Comparison of ENCODE assay signal across 7 cellular contexts in the genomic region with DNA sequence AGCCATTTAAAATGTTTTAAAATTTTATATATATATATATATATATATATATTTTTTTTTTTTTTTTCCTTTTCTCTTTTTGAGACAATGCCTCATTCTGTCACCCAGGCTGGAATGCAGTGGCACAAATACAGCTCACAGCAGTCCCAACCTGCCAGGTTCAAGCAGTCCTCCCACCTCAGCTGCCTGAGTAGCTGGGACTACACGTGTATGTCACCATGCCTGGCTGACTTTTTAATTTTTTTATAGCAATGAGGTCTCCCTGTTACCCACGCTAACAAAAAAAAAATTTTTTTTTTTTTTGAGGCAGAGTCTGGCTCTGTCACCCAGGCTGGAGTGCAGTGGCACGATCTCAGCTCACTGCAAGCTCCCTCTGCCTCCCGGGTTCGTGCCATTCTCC. TPM values are rescaled to one million over a fixed set of nuclear protein-coding genes. Genes with fewer than 3 reads are reported as not detected.
DNase-seq lines count a peak whose midpoint lies in the region; ATAC-seq, FAIRE-seq and TF ChIP-seq lines count a peak whose summit lies in the region.
"Not testable (repeated sequence)": the region's sequence is repeated elsewhere in the genome, so short reads cannot be mapped to it uniquely, and the experiment has no call there.

No MANE protein-coding gene starts in this region.

- not testable (repeated sequence) for TF ChIP-seq EP300 in HepG2 (IDR thresholded peaks at IDR 0.05; ENCODE audit: low read depth in 2 of 2, low read length in 2 of 2); HepG2 (CRISPR knock-in tag; IDR thresholded peaks at IDR 0.05; ENCODE audit: borderline replicate concordance)

- BruUV-seq in IMR-90 (replicated peaks; lab: Mats Ljungman, UMichigan); HepG2 (replicated peaks; lab: Mats Ljungman, UMichigan): not testable (repeated sequence)

- not testable (repeated sequence) for H3K9me3 ChIP-seq in IMR-90 (ENCODE audit: control insufficient read depth, insufficient read depth, low read length); HepG2 (ENCODE audit: low read length); smooth muscle cell (replicated peaks; ENCODE audit: low read depth)

- not testable (repeated sequence) for H3K27me3 Mint-ChIP-seq in activated T-cell treated with anti-CD3 and anti-CD28 coated beads, Interleukin-2, amount 50 U/mL, for 72 hours (ENCODE audit: low read depth); central memory CD8-positive, alpha-beta T cell; osteocyte (ENCODE audit: unreplicated experiment)

- not testable (repeated sequence) for H2BK15ac ChIP-seq in IMR-90 (ENCODE audit: low read depth, low read length)

- peak overlapping the region; percentile 57 for H3K27ac Mint-ChIP-seq in activated T-cell treated with anti-CD3 and anti-CD28 coated beads, Interleukin-2, amount 50 U/mL, for 72 hours
- peak overlapping the region; percentile 58 for H3K27ac Mint-ChIP-seq in central memory CD8-positive, alpha-beta T cell (ENCODE audit: low read depth)
- peak overlapping the region; percentile 31 for H3K27ac Mint-ChIP-seq in osteocyte (ENCODE audit: unreplicated experiment)

- H3K4me1 ChIP-seq in ACC112 (ENCODE audit: control insufficient read depth, insufficient read depth, low read length, unreplicated experiment), result peaks cover 35% of the 10 kb centered on the region
- H3K4me1 ChIP-seq in IMR-90 (ENCODE audit: control insufficient read depth, insufficient read depth, low read length), result peaks cover 12% of the 10 kb centered on the region; the same call in 1 of the 2 replicates
- H3K4me1 ChIP-seq in HepG2 (ENCODE audit: insufficient read depth, low read length), result peaks cover 54% of the 10 kb centered on the region
- H3K4me1 ChIP-seq in smooth muscle cell (ENCODE audit: low read depth), result not testable (repeated sequence)

- not testable (repeated sequence) for H4K91ac ChIP-seq in IMR-90 (ENCODE audit: insufficient read depth, low read depth, low read length)

- H4K20me1 ChIP-seq in IMR-90 (ENCODE audit: insufficient read depth, low read length) (peaks cover 88% of the 10 kb centered on the region), HepG2 (ENCODE audit: insufficient read depth, low read length) (peaks cover 97% of the 10 kb centered on the region), smooth muscle cell (ENCODE audit: low read depth) (peaks cover 100% of the 10 kb centered on the region)

- H2BK5ac ChIP-seq in IMR-90 (ENCODE audit: low read depth, low read length, poor library complexity, severe bottlenecking), result not testable (repeated sequence)

- H3K27ac ChIP-seq in ACC112 (ENCODE audit: low read depth, low read length) (peak overlapping the region; percentile 79), IMR-90 (ENCODE audit: insufficient read depth, low read length) (peak overlapping the region; percentile 45; the same call in 1 of the 2 replicates), smooth muscle cell (ENCODE audit: low read depth) (peak overlapping the region; percentile 70)
- H3K27ac ChIP-seq in HepG2 (ENCODE audit: extremely low read length, insufficient read depth, low read length), result not testable (repeated sequence)

- H3K18ac ChIP-seq in IMR-90 (ENCODE audit: low read depth, low read length), result not testable (repeated sequence)

- intact Hi-C loops in IMR-90 (cut with micrococcal nuclease); HepG2 (cut with micrococcal nuclease; ENCODE audit: unreplicated experiment): not testable (repeated sequence)

- not testable (repeated sequence) for H3K27me3 ChIP-seq in ACC112 (ENCODE audit: insufficient read depth, low read length); IMR-90 (ENCODE audit: control insufficient read depth, insufficient read depth, low read length); HepG2 (ENCODE audit: control insufficient read depth in 1 of 2, insufficient read depth in 2 of 2, low read length in 2 of 2); smooth muscle cell (ENCODE audit: low read depth)

- ATAC-seq in IMR-90 (ENCODE audit: low read depth); activated T-cell treated with anti-CD3 and anti-CD28 coated beads, Interleukin-2, amount 50 U/mL, for 72 hours (replicated peaks in 1 of 2); central memory CD8-positive, alpha-beta T cell (replicated peaks; ENCODE audit: extremely low read depth, poor library complexity, severe bottlenecking); HepG2: not testable (repeated sequence)

- POLR2A ChIA-PET in IMR-90 (lab: Charles Lee; ENCODE audit: unreplicated experiment); HepG2 (lab: Yijun Ruan, JAX): not testable (repeated sequence)

- not testable (repeated sequence) for H3K9ac ChIP-seq in IMR-90 (ENCODE audit: low read depth, low read length); HepG2 (ENCODE audit: insufficient read depth, low read depth, low read length); smooth muscle cell (ENCODE audit: low read depth)

- FAIRE-seq in HepG2 (lab: Jason Lieb, UNC), result not testable (repeated sequence)

- H3K36me3 ChIP-seq in ACC112 (ENCODE audit: insufficient read depth, low read length) (peaks cover 28% of the 10 kb centered on the region), IMR-90 (ENCODE audit: control insufficient read depth, insufficient read depth, low read length) (peaks cover 12% of the 10 kb centered on the region), HepG2 (replicated peaks in 1 of 2; ENCODE audit: control insufficient read depth in 1 of 2, insufficient read depth in 2 of 2, low read length in 2 of 2) (peaks cover 6 to 48% of the 10 kb centered on the region in 2 experiments)
- not testable (repeated sequence) for H3K36me3 ChIP-seq in smooth muscle cell (ENCODE audit: low read depth)

- CTCF ChIA-PET in IMR-90 (lab: Yijun Ruan, JAX), result interaction anchor here (1.1 kb wide), 1 partner anchor 83 kb away, joined by 4 read pairs; no protein-coding TSS in a partner anchor
- CTCF ChIA-PET in HepG2 (lab: Yijun Ruan, JAX; ENCODE audit: low intra/inter-chr PET ratio, low total read pairs), result not testable (repeated sequence)

- WGBS in IMR-90 (ENCODE audit: extremely low coverage in 2 of 2, insufficient read length in 1 of 2), 2 experiments, result 78% methylated on average over 2 of the region's 5 CpGs; no CpG with 5 or more reads in 1 of the 2 experiments
- WGBS in HepG2 (ENCODE audit: low lambda C conversion rate), result 95% methylated on average over 5 of the region's 5 CpGs
- 87% methylated on average over 5 of the region's 5 CpGs for WGBS in smooth muscle cell (ENCODE audit: low lambda C conversion rate)

- not testable (repeated sequence) for H4K5ac ChIP-seq in IMR-90 (ENCODE audit: low read depth, low read length)

- peaks cover 5 to 20% of the 10 kb centered on the region in 2 donors for H3K36me3 Mint-ChIP-seq in activated T-cell treated with anti-CD3 and anti-CD28 coated beads, Interleukin-2, amount 50 U/mL, for 72 hours (ENCODE audit: insufficient read depth in 2 of 2)
- peaks cover 28% of the 10 kb centered on the region for H3K36me3 Mint-ChIP-seq in central memory CD8-positive, alpha-beta T cell (ENCODE audit: insufficient read depth)
- peaks cover 23% of the 10 kb centered on the region for H3K36me3 Mint-ChIP-seq in osteocyte (ENCODE audit: unreplicated experiment)

- H2AK9ac ChIP-seq in IMR-90 (replicated peaks; ENCODE audit: low read depth, low read length, poor library complexity), result not testable (repeated sequence)

- DNase-seq in IMR-90; activated T-cell treated with anti-CD3 and anti-CD28 coated beads, Interleukin-2, amount 50 U/mL, for 72 hours; central memory CD8-positive, alpha-beta T cell (ENCODE audit: low spot score in 2 of 2); HepG2 (ENCODE audit: low spot score); osteocyte (ENCODE audit: extremely low spot score, unreplicated experiment); smooth muscle cell (lab: John Stamatoyannopoulos, UW; ENCODE audit: unreplicated experiment): not testable (repeated sequence)

- TF ChIP-seq RAD21 in IMR-90 (IDR thresholded peaks at IDR 0.05; ENCODE audit: low read length); HepG2 (CRISPR knock-in tag; IDR thresholded peaks at IDR 0.05): not testable (repeated sequence)

- H3K4ac ChIP-seq in IMR-90 (ENCODE audit: low read depth, low read length), result not testable (repeated sequence)

- H2AFZ ChIP-seq in ACC112 (ENCODE audit: low read length, unreplicated experiment); IMR-90 (replicated peaks; ENCODE audit: low read length, poor library complexity); HepG2 (ENCODE audit: low read length); smooth muscle cell (ENCODE audit: low read depth): not testable (repeated sequence)

- peaks cover 17% of the 10 kb centered on the region for H3K9me1 ChIP-seq in IMR-90 (ENCODE audit: insufficient read depth, low read length)

- H3K4me2 ChIP-seq in IMR-90 (ENCODE audit: low read depth, low read length), result 0 out of 2 replicates have a peak overlapping the region, but pooled peaks have one; percentile 57
- not testable (repeated sequence) for H3K4me2 ChIP-seq in HepG2 (ENCODE audit: low read depth, low read length)
- H3K4me2 ChIP-seq in smooth muscle cell, result peak overlapping the region; percentile 75

- not testable (repeated sequence) for TF ChIP-seq CTCF in IMR-90 (conservative IDR thresholded peaks at IDR 0.05; ENCODE audit: low read depth, low read length); HepG2 (CRISPR knock-in tag; IDR thresholded peaks at IDR 0.05); osteocyte (IDR thresholded peaks at IDR 0.05); smooth muscle cell (IDR thresholded peaks at IDR 0.05; ENCODE audit: borderline replicate concordance, insufficient read depth, poor library complexity, severe bottlenecking)

- not testable (repeated sequence) for H3K14ac ChIP-seq in IMR-90 (replicated peaks; ENCODE audit: low read depth, low read length)

- not testable (repeated sequence) for H2AK5ac ChIP-seq in IMR-90 (ENCODE audit: low read depth, low read length)

- H3K9me3 Mint-ChIP-seq in activated T-cell treated with anti-CD3 and anti-CD28 coated beads, Interleukin-2, amount 50 U/mL, for 72 hours; central memory CD8-positive, alpha-beta T cell; osteocyte (ENCODE audit: unreplicated experiment): not testable (repeated sequence)

- not testable (repeated sequence) for H3F3A ChIP-seq in smooth muscle cell (ENCODE audit: low read depth)

- H2BK120ac ChIP-seq in IMR-90 (ENCODE audit: low read depth, low read length), result not testable (repeated sequence)

- not testable (repeated sequence) for TF ChIP-seq POLR2A in IMR-90 (IDR thresholded peaks at IDR 0.05; ENCODE audit: low read depth, low read length); HepG2 (IDR thresholded peaks at IDR 0.05; ENCODE audit: insufficient read depth in 1 of 2, low read depth in 2 of 2, low read length in 2 of 2)

- H3K23ac ChIP-seq in IMR-90 (ENCODE audit: low read depth, low read length), result not testable (repeated sequence)

- dilution Hi-C loops in IMR-90 (cut with HindIII; ENCODE audit: low sequenced_read_pairs, unreplicated experiment), result not testable (repeated sequence)

- in situ Hi-C loops in IMR-90 (cut with MboI; ENCODE audit: low sequenced_read_pairs); HepG2 (cut with HindIII; ENCODE audit: extremely low pct_ligation_motif_present, low pct_unique_long_range_greater_than_20kb): not testable (repeated sequence)

- not testable (repeated sequence) for H3K4me3 ChIP-seq in ACC112 (ENCODE audit: low read depth, low read length); IMR-90 (ENCODE audit: insufficient read depth, low read depth, low read length); HepG2 (replicated peaks in 1 of 3; ENCODE audit: insufficient read depth in 1 of 3, low read depth in 2 of 3, low read length in 3 of 3); smooth muscle cell

- not testable (repeated sequence) for H4K8ac ChIP-seq in IMR-90 (ENCODE audit: low read depth in 2 of 2, low read length in 2 of 2)

- H3K4me1 Mint-ChIP-seq in activated T-cell treated with anti-CD3 and anti-CD28 coated beads, Interleukin-2, amount 50 U/mL, for 72 hours (ENCODE audit: low read depth), result peaks cover 69% of the 10 kb centered on the region
- H3K4me1 Mint-ChIP-seq in central memory CD8-positive, alpha-beta T cell, result peaks cover 69% of the 10 kb centered on the region
- H3K4me1 Mint-ChIP-seq in osteocyte (ENCODE audit: unreplicated experiment), result peaks cover 41% of the 10 kb centered on the region

- H3K4me3 Mint-ChIP-seq in activated T-cell treated with anti-CD3 and anti-CD28 coated beads, Interleukin-2, amount 50 U/mL, for 72 hours; central memory CD8-positive, alpha-beta T cell; osteocyte (ENCODE audit: unreplicated experiment): not testable (repeated sequence)

- not testable (repeated sequence) for H2BK20ac ChIP-seq in IMR-90 (ENCODE audit: low read depth, low read length)

- H3K79me2 ChIP-seq in ACC112 (ENCODE audit: control insufficient read depth, insufficient read depth, low read length, unreplicated experiment) (peaks cover 93% of the 10 kb centered on the region), HepG2 (ENCODE audit: insufficient read depth, low read length) (peaks cover 96% of the 10 kb centered on the region), smooth muscle cell (ENCODE audit: low read depth) (peaks cover 97% of the 10 kb centered on the region)

- H3K79me1 ChIP-seq in IMR-90 (ENCODE audit: low read depth in 1 of 2, low read length in 2 of 2), result peaks cover 27 to 68% of the 10 kb centered on the region in 2 experiments

- not testable (repeated sequence) for H3K56ac ChIP-seq in IMR-90 (ENCODE audit: extremely low read depth, insufficient read depth, low read length)

RNA-seq across cellular contexts. Expression of a gene that starts 26.6 kb away (rescaled TPM):
- total RNA-seq in IMR-90 (2012; rRNA removed) (71.9 and 137 TPM in 2 replicates), HepG2 (2016; rRNA removed; fragmentation: Illumina TruSeq; extraction: Trizol) (64.7 and 84.6 TPM in 2 replicates), osteocyte (139 and 145 TPM in 2 replicates), smooth muscle cell (78.2 and 79.6 TPM in 2 replicates)
- polyA plus RNA-seq in IMR-90 (2012; rRNA removed) (65.2 and 75.4 TPM in 2 replicates), HepG2 (2011; rRNA removed) (91.0 and 95.0 TPM in 2 replicates), smooth muscle cell (49.0 and 54.0 TPM in 2 replicates)
- polyA plus RNA-seq in IMR-90 (2012; cell fraction: cytosol; rRNA removed), result 22.4 and 33.8 TPM in 2 replicates
- 58.3 and 84.7 TPM in 2 replicates for polyA plus RNA-seq in IMR-90 (2012; cell fraction: nucleus; rRNA removed; ENCODE audit: low replicate concordance)
- total RNA-seq in activated T-cell treated with anti-CD3 and anti-CD28 coated beads, Interleukin-2, amount 50 U/mL, for 72 hours, result 100 to 1,000 TPM; 100 to 104 TPM
- 68.9 and 70.1 TPM in 2 replicates for total RNA-seq in HepG2 (2016; cell fraction: cytosol; rRNA removed; fragmentation: Illumina TruSeq; extraction: Trizol; ENCODE audit: low read depth)
- total RNA-seq in HepG2 (2016; cell fraction: insoluble cytoplasmic fraction; rRNA removed; fragmentation: Illumina TruSeq; extraction: Trizol), result 57.0 and 74.5 TPM in 2 replicates
- 30.6 and 37.0 TPM in 2 replicates for total RNA-seq in HepG2 (2016; cell fraction: membrane; rRNA removed; fragmentation: Illumina TruSeq; extraction: Trizol)
- total RNA-seq in HepG2 (2016; cell fraction: nucleus; rRNA removed; fragmentation: Illumina TruSeq; extraction: Trizol), result 99.1 and 105 TPM in 2 replicates
- polyA plus RNA-seq in HepG2 (2011; cell fraction: cytosol; rRNA removed), result 98.1 and 107 TPM in 2 replicates
- 116 and 134 TPM in 2 replicates for polyA plus RNA-seq in HepG2 (2011; cell fraction: nucleus; rRNA removed)
- polyA plus RNA-seq in HepG2 (2012), result 83.5 and 85.2 TPM in 2 replicates
- 1.5 and 2.0 TPM in 2 replicates for polyA plus RNA-seq in HepG2 (2016; cell fraction: cytosol; fragmentation: Illumina TruSeq; extraction: Trizol; ENCODE audit: low read depth)
- 53.8 and 55.5 TPM in 2 replicates for polyA plus RNA-seq in HepG2 (2016; cell fraction: insoluble cytoplasmic fraction; fragmentation: Illumina TruSeq; extraction: Trizol; ENCODE audit: low read depth)
- 6.6 and 7.3 TPM in 2 replicates for polyA plus RNA-seq in HepG2 (2016; cell fraction: membrane; fragmentation: Illumina TruSeq; extraction: Trizol; ENCODE audit: low read depth)
- 59.9 and 64.4 TPM in 2 replicates for polyA plus RNA-seq in HepG2 (2016; cell fraction: nucleus; fragmentation: Illumina TruSeq; extraction: Trizol; ENCODE audit: insufficient read depth, low read depth)
- polyA minus RNA-seq in HepG2 (2011; rRNA and poly(A)+ RNA removed; ENCODE audit: low replicate concordance), result 428 and 564 TPM in 2 replicates
- 112 and 124 TPM in 2 replicates for polyA minus RNA-seq in HepG2 (2011; cell fraction: cytosol; rRNA and poly(A)+ RNA removed)
- polyA minus RNA-seq in HepG2 (2011; cell fraction: nucleus; rRNA and poly(A)+ RNA removed), result 187 and 190 TPM in 2 replicates
